ENCODE assay signal across 1 cellular context in the genomic region with DNA sequence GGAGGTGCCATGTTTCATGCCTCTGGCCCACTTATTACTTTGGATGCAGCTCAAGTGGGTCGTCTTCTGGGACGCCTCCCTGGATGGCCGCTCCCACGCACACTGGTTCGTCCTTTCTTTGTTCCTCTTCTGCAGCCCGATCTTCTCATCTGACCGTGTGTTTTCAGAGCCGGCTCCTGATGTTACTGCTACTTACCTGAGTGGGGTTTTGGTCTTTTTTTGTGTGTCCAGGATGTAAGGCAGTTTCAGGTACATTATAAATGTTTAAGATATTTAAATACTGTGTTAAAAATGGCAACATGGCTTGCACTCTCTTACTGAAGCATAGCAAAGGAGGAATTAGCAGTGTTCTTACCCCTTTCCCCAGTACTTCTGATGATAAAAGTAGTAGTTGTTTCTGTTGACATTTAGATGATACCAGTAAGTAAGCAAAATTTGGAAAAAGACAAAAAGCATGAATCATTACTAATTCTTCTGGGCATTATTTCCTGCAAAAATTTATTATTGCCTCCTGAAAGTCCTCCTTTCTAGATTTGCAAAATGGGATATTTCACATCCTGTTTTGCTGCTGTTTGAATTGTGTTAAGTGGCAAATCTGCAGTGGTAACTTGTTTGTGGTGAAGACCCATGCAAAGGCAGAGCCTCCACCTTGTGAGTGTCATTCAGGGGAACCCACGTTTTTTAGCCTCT.
TF ChIP-seq lines count a peak whose summit lies in the region.

No MANE protein-coding gene starts in this region.

TF ChIP-seq in WTC11, 78 proteins besides CTCF, POLR2A, EP300 and RAD21 (continued from another document):
- TF ChIP-seq NR3C1 (CRISPR knock-in tag; conservative IDR thresholded peaks at IDR 0.05; ENCODE audit: low read depth): no peak
- TF ChIP-seq ELF4 (CRISPR knock-in tag; IDR thresholded peaks at IDR 0.05; ENCODE audit: low read depth): no peak
